Comparison of ENCODE assay signal across 10 cellular contexts in genomic region chr19:18439025-18439909, GRCh38. TPM values are rescaled to one million over a fixed set of nuclear protein-coding genes. Genes with fewer than 3 reads are reported as not detected.
DNase-seq lines count a peak whose midpoint lies in the region; ATAC-seq, FAIRE-seq and TF ChIP-seq lines count a peak whose summit lies in the region.
"Had no signal": no experiment of that assay in that cellular context is flagged by ENCODE, and none has a peak within 500 bp of the region (broad histone marks: within the 10 kb centered on the region; RNA-seq: fewer than 3 reads in every experiment).

No MANE protein-coding gene starts in this region.

- TF ChIP-seq CTCF in cardiac muscle cell (IDR thresholded peaks at IDR 0.05; ENCODE audit: low read depth, low read length) = no peak

- DNase-seq in cardiac muscle cell (ENCODE audit: low read depth in 1 of 2, low spot score in 1 of 2) (peak in 1 of 2 donors; percentile 74), left cardiac atrium (no peak), adipocyte (ENCODE audit: low read depth) (peak; percentile 68), islet precursor cell (peak; percentile 73), urothelium cell line (ENCODE audit: low spot score) (peak; percentile 19), NCI-H128 (lab: John Stamatoyannopoulos, UW; ENCODE audit: unreplicated experiment) (no peak), activated T-cell treated with anti-CD3 and anti-CD28 coated beads for 4 hours (no peak)
- DNase-seq: NCI-H774 had no signal

- ATAC-seq in left cardiac atrium = no peak
- ATAC-seq in GM21447 (IDR thresholded peaks at IDR 0.05; ENCODE audit: unreplicated experiment) = no peak

- H3K36me3 ChIP-seq in cardiac muscle cell = peaks cover 1% of the 10 kb centered on the region
- peaks cover 10% of the 10 kb centered on the region for H3K36me3 ChIP-seq in adipocyte (ENCODE audit: control insufficient read depth, insufficient read depth, low read length, severe bottlenecking)

- H3K27ac ChIP-seq in cardiac muscle cell = peak overlapping the region; percentile 95

- intact Hi-C loops in left cardiac atrium (cut with DNase I) = no loop called here

- H3K9ac ChIP-seq in adipocyte (ENCODE audit: low read length) = no peak overlapping the region

- H3K9me3 ChIP-seq in cardiac muscle cell (ENCODE audit: low read depth) (no peaks in the 10 kb centered on the region), adipocyte (ENCODE audit: control insufficient read depth, low read length) (no peaks in the 10 kb centered on the region)

- no peak overlapping the region for H3K4me3 ChIP-seq in cardiac muscle cell
- no peak overlapping the region for H3K4me3 ChIP-seq in adipocyte (ENCODE audit: low read length)

- no peaks in the 10 kb centered on the region for H3K27me3 ChIP-seq in cardiac muscle cell
- H3K27me3 ChIP-seq in adipocyte (replicated peaks; ENCODE audit: control insufficient read depth, insufficient read depth, low read length) = no peaks in the 10 kb centered on the region

- FAIRE-seq in urothelium cell line (lab: Jason Lieb, UNC) = no peak

- H3K4me1 ChIP-seq in cardiac muscle cell (ENCODE audit: low read depth) = peaks cover 23% of the 10 kb centered on the region
- H3K4me1 ChIP-seq in adipocyte (ENCODE audit: control insufficient read depth, insufficient read depth, low read length) = peaks cover 16% of the 10 kb centered on the region

RNA-seq across cellular contexts. Expression of gene ISYNA1, which starts 1.3 kb away (rescaled TPM):
- 218 and 298 TPM in 2 replicates for total RNA-seq in cardiac muscle cell
- polyA plus RNA-seq in cardiac muscle cell = 370 and 442 TPM in 2 replicates
- total RNA-seq in left cardiac atrium = 10 to 100 TPM; 29.2 to 44.6 TPM

RNA-seq across cellular contexts. Expression of gene SSBP4, which starts 20.1 kb away (rescaled TPM):
- total RNA-seq in cardiac muscle cell (154 and 180 TPM in 2 replicates), left cardiac atrium (10 to 100 TPM; 37.4 to 49.3 TPM)
- 151 and 175 TPM in 2 replicates for polyA plus RNA-seq in cardiac muscle cell

RNA-seq across cellular contexts. Expression of gene LRRC25, which starts 41.8 kb away (rescaled TPM):
- total RNA-seq in cardiac muscle cell = 0.04 TPM in 1 of 2 replicates, not detected in the other
- not detected in 2 replicates for polyA plus RNA-seq in cardiac muscle cell
- 1 to 10 TPM; 4.9 to 8.7 TPM for total RNA-seq in left cardiac atrium
- total RNA-seq: pulmonary artery endothelial cell had no signal

RNA-seq across cellular contexts. Expression of gene GDF15, which starts 53.3 kb away (rescaled TPM):
- total RNA-seq in cardiac muscle cell = 2.9 and 10.0 TPM in 2 replicates
- polyA plus RNA-seq in cardiac muscle cell = 2.4 and 8.2 TPM in 2 replicates
- 1 to 10 TPM in 1 of 2 donors, under 1 TPM in 1; 0.50 to 1.5 TPM for total RNA-seq in left cardiac atrium

Comparison
In these comparisons a context has a peak if more than half of its experiments do, and no peak if none do; other contexts are left out.
1. DNase-seq: peak in adipocyte (single experiment), islet precursor cell (single experiment) and urothelium cell line (single experiment); none in left cardiac atrium (single experiment), NCI-H128 (single experiment) and activated T-cell treated with anti-CD3 and anti-CD28 coated beads for 4 hours (single experiment).